ENCODE assay signal across 14 cellular contexts in the genomic region with DNA sequence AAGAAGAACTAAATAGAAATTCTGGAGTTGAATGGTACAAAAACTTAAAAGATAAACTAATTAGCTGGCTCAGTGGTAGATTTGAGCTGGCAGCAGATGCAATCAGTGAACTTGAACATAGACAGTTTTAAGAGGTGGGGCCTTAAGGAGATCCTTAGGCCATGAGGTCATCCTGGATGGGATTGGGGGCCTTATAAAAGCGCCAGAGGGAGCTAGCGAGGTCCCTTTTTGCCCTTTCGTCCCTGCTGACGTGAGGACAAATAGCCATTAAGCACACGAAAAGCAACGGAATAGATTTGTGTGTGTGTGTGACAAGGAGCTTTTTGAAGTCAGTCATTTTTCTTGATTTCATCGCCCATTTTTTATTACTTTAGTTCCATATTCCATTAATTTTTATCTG.
A peak's percentile ranks its signal among the peaks of the same experiment; 100 is the strongest.
DNase-seq lines count a peak whose midpoint lies in the region; ATAC-seq and TF ChIP-seq lines count a peak whose summit lies in the region.
"Had no signal": no experiment of that assay in that cellular context is flagged by ENCODE, and none has a peak within 500 bp of the region (broad histone marks: within the 10 kb centered on the region; RNA-seq: fewer than 3 reads in every experiment).

No MANE protein-coding gene starts in this region.

- peaks cover 13% of the 10 kb centered on the region for H3K4me1 Mint-ChIP-seq in nephron progenitor cell

- no peak overlapping the region for H3K4me2 ChIP-seq in mammary epithelial cell (ENCODE audit: insufficient read depth, low read depth, low read length)

- H3K9me3 ChIP-seq in mammary epithelial cell (replicated peaks; ENCODE audit: insufficient read depth, low read length), result peaks cover 32% of the 10 kb centered on the region
- H3K9me3 ChIP-seq: ascending aorta, left ventricle myocardium inferior, psoas muscle had no signal

- H2AFZ ChIP-seq in mammary epithelial cell (ENCODE audit: low read depth, low read length), result no peak overlapping the region

- H3K27me3 Mint-ChIP-seq in nephron progenitor cell (ENCODE audit: low read depth, poor library complexity), result peaks cover 8% of the 10 kb centered on the region
- H3K27me3 Mint-ChIP-seq: activated CD8-positive, alpha-beta T cell treated with anti-CD3 and anti-CD28 coated beads for 36 hours had no signal

- DNase-seq in GM03348 (ENCODE audit: low spot score) (peak; percentile 39), M059J (ENCODE audit: low read depth) (peak; percentile 22), epithelial cell of proximal tubule (ENCODE audit: low read depth) (peak; percentile 19), nephron progenitor cell (no peak), mammary epithelial cell (no peak), posterior vena cava (ENCODE audit: low spot score) (no peak)
- DNase-seq: DMS 273 treated with DMSO at 0.1 percent for 48 hours, NCI-H510A treated with DMSO at 0.1 percent for 48 hours had no signal

- no peak for ATAC-seq in GM21528 (IDR thresholded peaks at IDR 0.05; ENCODE audit: low FRiP score, unreplicated experiment)

- no peaks in the 10 kb centered on the region for H3K36me3 ChIP-seq in mammary epithelial cell (ENCODE audit: insufficient read depth, low read length)
- H3K36me3 ChIP-seq: ascending aorta, left ventricle myocardium inferior had no signal

- no TSS peak for BruUV-seq in mammary epithelial cell (replicated peaks; lab: Mats Ljungman, UMichigan)

- in situ Hi-C loops in mammary epithelial cell (cut with MboI; ENCODE audit: low sequenced_read_pairs in 2 of 2), result no loop called here

- TF ChIP-seq CTCF in epithelial cell of proximal tubule (conservative IDR thresholded peaks at IDR 0.05; ENCODE audit: low read depth, low read length) (peak; percentile 42), nephron progenitor cell (IDR thresholded peaks at IDR 0.05) (peak; percentile 15), mammary epithelial cell (conservative IDR thresholded peaks at IDR 0.05 in 1 of 2, IDR thresholded peaks at IDR 0.05 in 1 of 2; ENCODE audit: extremely low read depth in 1 of 2, insufficient read depth in 1 of 2, low read depth in 1 of 2, low read length in 2 of 2) (no peak)

- H3K27me3 ChIP-seq in mammary epithelial cell (ENCODE audit: insufficient read depth, low read length), result no peaks in the 10 kb centered on the region
- H3K27me3 ChIP-seq: ascending aorta had no signal

- no peaks in the 10 kb centered on the region for H3K79me2 ChIP-seq in mammary epithelial cell (ENCODE audit: insufficient read depth, low read length)

- H3K4me3 ChIP-seq in epithelial cell of proximal tubule (ENCODE audit: low read depth, low read length), result no peak overlapping the region
- no peak overlapping the region for H3K4me3 ChIP-seq in mammary epithelial cell (replicated peaks in 1 of 3; ENCODE audit: insufficient read depth in 1 of 3, low read depth in 2 of 3, low read length in 3 of 3)
- H3K4me3 ChIP-seq: ascending aorta, left ventricle myocardium inferior, psoas muscle had no signal

- intact Hi-C loops in mammary epithelial cell (cut with micrococcal nuclease), result no loop called here
- intact Hi-C loops in posterior vena cava (cut with DNase I), result no loop called here

- H3K4me3 Mint-ChIP-seq in nephron progenitor cell, result no peak overlapping the region
- H3K4me3 Mint-ChIP-seq: activated CD8-positive, alpha-beta T cell treated with anti-CD3 and anti-CD28 coated beads for 36 hours had no signal

- no peak overlapping the region for H3K27ac Mint-ChIP-seq in nephron progenitor cell

- H3K9ac ChIP-seq in mammary epithelial cell (ENCODE audit: insufficient read depth, low read length), result no peak overlapping the region

- dilution Hi-C loops in mammary epithelial cell (cut with HindIII; ENCODE audit: low sequenced_read_pairs), result no loop called here

- no peaks in the 10 kb centered on the region for H3K4me1 ChIP-seq in mammary epithelial cell (ENCODE audit: insufficient read depth, low read length)
- H3K4me1 ChIP-seq: ascending aorta, left ventricle myocardium inferior, psoas muscle had no signal

- 77% methylated on average over 7 of the region's 7 CpGs for WGBS in mammary epithelial cell (ENCODE audit: low coverage, missing lambda C conversion rate)

- peaks cover 4% of the 10 kb centered on the region for H3K9me3 Mint-ChIP-seq in nephron progenitor cell

- H3K27ac ChIP-seq in mammary epithelial cell (ENCODE audit: insufficient read depth, low read depth, low read length), result no peak overlapping the region
- H3K27ac ChIP-seq: ascending aorta, epithelial cell of prostate, left ventricle myocardium inferior, psoas muscle had no signal

- H4K20me1 ChIP-seq in mammary epithelial cell (ENCODE audit: insufficient read depth, low read length), result no peaks in the 10 kb centered on the region

- H3K36me3 Mint-ChIP-seq in nephron progenitor cell (ENCODE audit: low read depth), result no peaks in the 10 kb centered on the region

- CTCF ChIA-PET in mammary epithelial cell (lab: Charles Lee; ENCODE audit: low non-redundant PET), result no interaction called here

Comparison
In these comparisons a context has a peak if more than half of its experiments do, and no peak if none do; other contexts are left out.
1. DNase-seq: peak in GM03348 (single experiment), M059J (single experiment) and epithelial cell of proximal tubule (single experiment); none in nephron progenitor cell (single experiment), mammary epithelial cell (single experiment) and posterior vena cava (single experiment).
2. CTCF ChIP-seq: peak in epithelial cell of proximal tubule (single experiment) and nephron progenitor cell (single experiment); none in mammary epithelial cell (0 of 2).